ENCODE assay signal across 21 cellular contexts in genomic region chr10:121332829-121333765, GRCh38.
A peak's percentile ranks its signal among the peaks of the same experiment; 100 is the strongest.
DNase-seq lines count a peak whose midpoint lies in the region; ATAC-seq and TF ChIP-seq lines count a peak whose summit lies in the region.
"Had no signal": no experiment of that assay in that cellular context is flagged by ENCODE, and none has a peak within 500 bp of the region (broad histone marks: within the 10 kb centered on the region; RNA-seq: fewer than 3 reads in every experiment).

No MANE protein-coding gene starts in this region.

- H3K27ac ChIP-seq in RWPE2 (ENCODE audit: poor library complexity, severe bottlenecking) (peak overlapping the region; percentile 45), left lung (no peak overlapping the region), thyroid gland (peak overlapping the region; percentile 4 to 40 (median 15))
- H3K27ac ChIP-seq: tibial artery had no signal

- 52 to 64% methylated on average over 5 of the region's 5 CpGs for WGBS in thyroid gland, 2 donors

- H3K9me3 ChIP-seq in RWPE2 (ENCODE audit: severe bottlenecking) = no peaks in the 10 kb centered on the region
- no peaks in the 10 kb centered on the region for H3K9me3 ChIP-seq in left lung
- no peaks in the 10 kb centered on the region for H3K9me3 ChIP-seq in thyroid gland
- H3K9me3 ChIP-seq: tibial artery had no signal

- H3K27me3 ChIP-seq in RWPE2 (ENCODE audit: insufficient read depth, poor library complexity, severe bottlenecking) = no peaks in the 10 kb centered on the region
- no peaks in the 10 kb centered on the region for H3K27me3 ChIP-seq in left lung
- H3K27me3 ChIP-seq in thyroid gland = no peaks in the 10 kb centered on the region
- H3K27me3 ChIP-seq: tibial artery had no signal

- TF ChIP-seq CTCF in RWPE2 (IDR thresholded peaks at IDR 0.05; ENCODE audit: poor library complexity, severe bottlenecking) (no peak), epithelial cell of esophagus (IDR thresholded peaks at IDR 0.05; ENCODE audit: insufficient read depth, low read depth, low read length, missing control alignments) (no peak), left lung (IDR thresholded peaks at IDR 0.05) (no peak), thyroid gland (IDR thresholded peaks at IDR 0.05) (no peak)

- H3K36me3 ChIP-seq in RWPE2 (ENCODE audit: low read depth) (no peaks in the 10 kb centered on the region), left lung (no peaks in the 10 kb centered on the region), thyroid gland (no peaks in the 10 kb centered on the region)
- H3K36me3 ChIP-seq: tibial artery had no signal

- intact Hi-C loops in left lung (cut with DNase I) = no loop called here
- intact Hi-C loops in thyroid gland (cut with DNase I) = no loop called here

- peaks cover 10% of the 10 kb centered on the region for H3K4me1 ChIP-seq in RWPE2 (ENCODE audit: insufficient read depth, poor library complexity, severe bottlenecking)
- H3K4me1 ChIP-seq in left lung = no peaks in the 10 kb centered on the region
- peaks cover 7 to 32% of the 10 kb centered on the region in 2 donors for H3K4me1 ChIP-seq in thyroid gland

- DNase-seq in RWPE2 (ENCODE audit: low spot score) (no peak), epithelial cell of esophagus (ENCODE audit: low read depth) (peak; percentile 94), left lung (no peak), thyroid gland (peak; percentile 68 to 69), left lobe of liver (ENCODE audit: low spot score) (no peak)
- DNase-seq: activated CD4-positive, alpha-beta T cell treated with anti-CD3 and anti-CD28 coated beads for 4 hours; CD8-positive, alpha-beta memory T cell; DMS79 treated with DMSO at 0.1 percent for 48 hours; endodermal cell; mesenchymal stem cell; naive thymus-derived CD8-positive, alpha-beta T cell; NCI-H1436 treated with DMSO at 0.1 percent for 48 hours; NCI-H774; Right ventricle myocardium superior; SW 1271; tibial artery had no signal

- ATAC-seq in RWPE2 (ENCODE audit: low read depth) (peak; percentile 99), left lung (peak; percentile 80), GM21528 (IDR thresholded peaks at IDR 0.05; ENCODE audit: low FRiP score, unreplicated experiment) (no peak), left lobe of liver (no peak), GM18858 (IDR thresholded peaks at IDR 0.05; ENCODE audit: unreplicated experiment) (no peak)
- ATAC-seq: activated naive CD4-positive, alpha-beta T cell treated with anti-CD3 and anti-CD28 coated beads, Interleukin-2, amount 50 U/mL, for 72 hours; naive thymus-derived CD8-positive, alpha-beta T cell; sciatic nerve; stimulated activated effector memory CD8-positive, alpha-beta T cell treated with anti-CD3 and anti-CD28 coated beads, Interleukin-12 subunit alpha, Interleukin-12 subunit beta, amount 100 ng/mL, for 72 hours had no signal

- no peak overlapping the region for H3K4me3 ChIP-seq in RWPE2 (ENCODE audit: severe bottlenecking)
- no peak overlapping the region for H3K4me3 ChIP-seq in epithelial cell of esophagus (ENCODE audit: low read length)
- no peak overlapping the region for H3K4me3 ChIP-seq in left lung
- no peak overlapping the region for H3K4me3 ChIP-seq in thyroid gland (replicated peaks in 1 of 3)
- H3K4me3 ChIP-seq: tibial artery had no signal

- TF ChIP-seq POLR2A in thyroid gland (IDR thresholded peaks at IDR 0.05) = no peak

Comparison
In these comparisons a context has a peak if more than half of its experiments do, and no peak if none do; other contexts are left out.
1. ATAC-seq: peak in RWPE2 (single experiment) and left lung (single experiment); none in GM21528 (single experiment), left lobe of liver (single experiment) and GM18858 (single experiment).
2. DNase-seq: peak in epithelial cell of esophagus (single experiment) and thyroid gland (2 of 2); none in RWPE2 (single experiment), left lung (0 of 2) and left lobe of liver (single experiment).
3. H3K27ac ChIP-seq: peak in RWPE2 (single experiment) and thyroid gland (3 of 3); none in left lung (0 of 2).